Comparison of ENCODE assay signal across 9 cellular contexts in genomic region chr7:2019693-2020511, GRCh38.
DNase-seq lines count a peak whose midpoint lies in the region; ATAC-seq, FAIRE-seq and TF ChIP-seq lines count a peak whose summit lies in the region.
"Had no signal": no experiment of that assay in that cellular context is flagged by ENCODE, and none has a peak within 500 bp of the region (broad histone marks: within the 10 kb centered on the region; RNA-seq: fewer than 3 reads in every experiment).

No MANE protein-coding gene starts in this region.

- peak overlapping the region; percentile 75 for H3K27ac Mint-ChIP-seq in activated naive CD8-positive, alpha-beta T cell treated with anti-CD3 and anti-CD28 coated beads, Interleukin-2, amount 50 U/mL, for 24 hours

- H3K36me3 Mint-ChIP-seq in activated naive CD8-positive, alpha-beta T cell treated with anti-CD3 and anti-CD28 coated beads, Interleukin-2, amount 50 U/mL, for 24 hours (ENCODE audit: low read depth): peaks cover 9% of the 10 kb centered on the region

- no peak overlapping the region for H3K4me3 ChIP-seq in AG09309 (ENCODE audit: control insufficient read depth, low read depth, low read length)
- H3K4me3 ChIP-seq in NB4 (ENCODE audit: low read depth, low read length): no peak overlapping the region
- no peak overlapping the region for H3K4me3 ChIP-seq in kidney (ENCODE audit: low read length in 2 of 2)
- H3K4me3 ChIP-seq: cardiac muscle cell had no signal

- peaks cover 10% of the 10 kb centered on the region for H3K9me3 Mint-ChIP-seq in activated naive CD8-positive, alpha-beta T cell treated with anti-CD3 and anti-CD28 coated beads, Interleukin-2, amount 50 U/mL, for 24 hours

- no peak for TF ChIP-seq CTCF in AG09309 (IDR thresholded peaks at IDR 0.05; ENCODE audit: control insufficient read depth, insufficient read depth, low read depth, low read length, missing control alignments)
- TF ChIP-seq CTCF in NB4 (IDR thresholded peaks at IDR 0.05; ENCODE audit: low read depth, low read length): no peak
- TF ChIP-seq CTCF in kidney (IDR thresholded peaks at IDR 0.05; ENCODE audit: borderline replicate concordance, extremely low read depth, insufficient read depth): no peak

- no peaks in the 10 kb centered on the region for H3K27me3 Mint-ChIP-seq in activated naive CD8-positive, alpha-beta T cell treated with anti-CD3 and anti-CD28 coated beads, Interleukin-2, amount 50 U/mL, for 24 hours

- H3K9ac ChIP-seq in kidney (ENCODE audit: low read length in 2 of 2): no peak overlapping the region

- no peak overlapping the region for H3K27ac ChIP-seq in kidney (ENCODE audit: low read depth in 2 of 2, low read length in 2 of 2)
- H3K27ac ChIP-seq: cardiac muscle cell had no signal

- TF ChIP-seq POLR2A in NB4 (IDR thresholded peaks at IDR 0.05; ENCODE audit: extremely low read depth, insufficient read length): peak; percentile 33

- FAIRE-seq in kidney (lab: Jason Lieb, UNC): no peak

- H3K36me3 ChIP-seq in kidney (ENCODE audit: control insufficient read depth in 1 of 2, insufficient read depth in 2 of 2, low read length in 2 of 2): no peaks in the 10 kb centered on the region
- H3K36me3 ChIP-seq: cardiac muscle cell had no signal

- H3K9me3 ChIP-seq in kidney (ENCODE audit: control insufficient read depth in 1 of 2, low read length in 2 of 2): no peaks in the 10 kb centered on the region

- peak overlapping the region; percentile 37 for H3K4me3 Mint-ChIP-seq in activated naive CD8-positive, alpha-beta T cell treated with anti-CD3 and anti-CD28 coated beads, Interleukin-2, amount 50 U/mL, for 24 hours

- peaks cover 23% of the 10 kb centered on the region for H3K4me1 Mint-ChIP-seq in activated naive CD8-positive, alpha-beta T cell treated with anti-CD3 and anti-CD28 coated beads, Interleukin-2, amount 50 U/mL, for 24 hours

- H3K4me1 ChIP-seq in kidney (ENCODE audit: control insufficient read depth in 1 of 2, insufficient read depth in 1 of 2, low read depth in 1 of 2, low read length in 2 of 2): no peaks in the 10 kb centered on the region

- ATAC-seq in GM21360 (IDR thresholded peaks at IDR 0.05; ENCODE audit: unreplicated experiment) (peak; percentile 59), GM18907 (IDR thresholded peaks at IDR 0.05; ENCODE audit: unreplicated experiment) (no peak)
- ATAC-seq in activated naive CD8-positive, alpha-beta T cell treated with anti-CD3 and anti-CD28 coated beads, Interleukin-2, amount 50 U/mL, for 24 hours: peak; percentile 89

- intact Hi-C loops in kidney (cut with DNase I): no loop called here

- DNase-seq in AG09309 (ENCODE audit: low read depth) (peak; percentile 84), NB4 (ENCODE audit: low read depth) (peak; percentile 93), kidney (peak; percentile 85), GM19240 (ENCODE audit: insufficient read length, low spot score) (no peak)
- peak; percentile 53 for DNase-seq in activated naive CD8-positive, alpha-beta T cell treated with anti-CD3 and anti-CD28 coated beads, Interleukin-2, amount 50 U/mL, for 24 hours
- DNase-seq in stimulated activated CD8-positive, alpha-beta memory T cell treated with anti-CD3 and anti-CD28 coated beads, Interleukin-4, amount 100 ng/mL, for 24 hours (ENCODE audit: low read depth): peak; percentile 42
